In the genomic region with DNA sequence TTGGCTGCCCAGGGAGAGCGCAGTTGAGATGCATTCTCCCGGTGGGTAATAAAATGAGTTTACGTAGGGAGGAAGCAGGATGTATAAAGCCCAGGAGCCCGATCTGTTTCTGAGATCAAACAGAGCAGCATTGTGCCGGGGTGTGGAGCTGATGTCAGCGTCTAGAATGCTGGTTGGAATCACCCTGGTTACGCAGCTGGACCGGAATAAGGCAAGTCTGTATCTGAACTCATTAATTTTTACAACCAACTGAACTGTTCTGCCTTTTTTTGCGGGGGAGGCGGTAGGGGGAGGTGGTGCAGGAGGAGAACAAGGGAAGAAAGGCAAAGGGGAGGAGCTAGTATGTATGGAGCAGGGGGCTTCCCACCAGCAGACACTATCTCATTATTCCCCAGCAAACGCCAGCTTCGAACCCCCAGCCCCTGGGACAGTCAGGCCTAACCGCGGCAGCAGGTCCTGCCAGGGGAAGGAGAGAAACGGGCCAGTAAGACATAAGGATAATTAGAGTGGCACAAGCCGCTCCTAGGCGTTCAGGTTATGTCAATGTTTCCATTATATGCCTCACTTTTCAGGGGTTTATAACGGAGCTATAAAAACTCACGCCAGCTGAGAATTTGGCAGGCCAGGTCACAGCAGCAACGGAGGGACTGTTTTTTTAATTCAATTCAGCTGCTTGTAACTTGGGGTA, we compare ENCODE assay signal across 13 cellular contexts.
DNase-seq lines count a peak whose midpoint lies in the region; ATAC-seq and TF ChIP-seq lines count a peak whose summit lies in the region.
"Had no signal": no experiment of that assay in that cellular context is flagged by ENCODE, and none has a peak within 500 bp of the region (broad histone marks: within the 10 kb centered on the region; RNA-seq: fewer than 3 reads in every experiment).

No MANE protein-coding gene starts in this region.

- in situ Hi-C loops in GM23248 (cut with MboI), result no loop called here

- H4K20me1 ChIP-seq in GM23248 (ENCODE audit: insufficient read depth) (no peaks in the 10 kb centered on the region), hepatocyte (ENCODE audit: insufficient read depth, poor library complexity, severe bottlenecking) (no peaks in the 10 kb centered on the region)

- intact Hi-C loops in prostate gland (cut with DNase I), result no loop called here

- WGBS in GM23248 (ENCODE audit: low coverage in 1 of 2, low lambda C conversion rate in 2 of 2, missing lambda C conversion rate in 2 of 2), 2 experiments, result 8 to 12% methylated on average over 20 of the region's 20 CpGs
- WGBS in hepatocyte (ENCODE audit: low lambda C conversion rate, missing lambda C conversion rate), result 40% methylated on average over 20 of the region's 20 CpGs
- 12% methylated on average over 20 of the region's 20 CpGs for WGBS in prostate gland

- H3K4me3 ChIP-seq in GM23248 (no peak overlapping the region), hepatocyte (no peak overlapping the region), prostate gland (peak overlapping the region in 1 of 2 donors; percentile 5)

- DNase-seq in GM23248 (peak; percentile 42), amniotic epithelial cell (ENCODE audit: low read depth) (peak; percentile 58), hepatocyte (ENCODE audit: low spot score) (peak; percentile 78), prostate gland (ENCODE audit: low spot score) (peak; percentile 84), HuH-7 (ENCODE audit: low spot score) (no peak)
- DNase-seq: activated CD4-positive, alpha-beta T cell treated with anti-CD3 and anti-CD28 coated beads for 36 hours; AML-193; NCI-H1048; stimulated activated CD4-positive, alpha-beta T cell treated with anti-CD3 and anti-CD28 coated beads, Interleukin-1b, Interleukin-23, amount 100 ng/mL, for 48 hours; SW 1271 had no signal

- ATAC-seq in GM21619 (IDR thresholded peaks at IDR 0.05; ENCODE audit: unreplicated experiment) (no peak), GM21723 (IDR thresholded peaks at IDR 0.05; ENCODE audit: unreplicated experiment) (no peak), HG02970 (IDR thresholded peaks at IDR 0.05; ENCODE audit: low FRiP score, unreplicated experiment) (no peak)
- ATAC-seq: activated CD4-positive, alpha-beta T cell treated with anti-CD3 and anti-CD28 coated beads for 36 hours had no signal

- H3F3A ChIP-seq in GM23248 (ENCODE audit: insufficient read depth), result no peaks in the 10 kb centered on the region

- no peaks in the 10 kb centered on the region for H3K9me2 ChIP-seq in GM23248 (ENCODE audit: insufficient read depth)
- no peaks in the 10 kb centered on the region for H3K9me2 ChIP-seq in hepatocyte (replicated peaks; ENCODE audit: insufficient read depth)

- H2AFZ ChIP-seq in GM23248, result no peak overlapping the region
- no peak overlapping the region for H2AFZ ChIP-seq in hepatocyte

- H3K4me2 ChIP-seq in GM23248 (ENCODE audit: unreplicated experiment) (no peak overlapping the region), hepatocyte (peak overlapping the region; percentile 5)

- H3K36me3 ChIP-seq in GM23248 (ENCODE audit: low read depth) (no peaks in the 10 kb centered on the region), hepatocyte (replicated peaks; ENCODE audit: insufficient read depth, low read depth) (no peaks in the 10 kb centered on the region), prostate gland (no peaks in the 10 kb centered on the region)

- no peak overlapping the region for H3K9ac ChIP-seq in GM23248

- H3K9me3 ChIP-seq in GM23248 (ENCODE audit: low read depth), result no peaks in the 10 kb centered on the region
- H3K9me3 ChIP-seq in hepatocyte (ENCODE audit: low read depth), result no peaks in the 10 kb centered on the region
- no peaks in the 10 kb centered on the region for H3K9me3 ChIP-seq in prostate gland

- no peak for TF ChIP-seq CTCF in hepatocyte (IDR thresholded peaks at IDR 0.05; ENCODE audit: poor library complexity)
- no peak for TF ChIP-seq CTCF in prostate gland (IDR thresholded peaks at IDR 0.05)

- H3K79me2 ChIP-seq in GM23248 (ENCODE audit: insufficient read depth) (no peaks in the 10 kb centered on the region), hepatocyte (no peaks in the 10 kb centered on the region)

- no peak for TF ChIP-seq POLR2A in prostate gland (IDR thresholded peaks at IDR 0.05)

- no peaks in the 10 kb centered on the region for H3K4me1 ChIP-seq in GM23248 (ENCODE audit: insufficient read depth)
- peaks cover 15% of the 10 kb centered on the region for H3K4me1 ChIP-seq in hepatocyte (ENCODE audit: insufficient read depth)
- peaks cover 20% of the 10 kb centered on the region for H3K4me1 ChIP-seq in prostate gland (replicated peaks)

- H3K27ac ChIP-seq in GM23248 (no peak overlapping the region), hepatocyte (peak overlapping the region; percentile 47), prostate gland (peak overlapping the region; percentile 58 to 78)

- H3K27me3 ChIP-seq in GM23248 (replicated peaks; ENCODE audit: insufficient read depth) (peaks cover 63% of the 10 kb centered on the region), hepatocyte (no peaks in the 10 kb centered on the region), prostate gland (replicated peaks; ENCODE audit: insufficient read depth) (no peaks in the 10 kb centered on the region)
